In the genomic region with DNA sequence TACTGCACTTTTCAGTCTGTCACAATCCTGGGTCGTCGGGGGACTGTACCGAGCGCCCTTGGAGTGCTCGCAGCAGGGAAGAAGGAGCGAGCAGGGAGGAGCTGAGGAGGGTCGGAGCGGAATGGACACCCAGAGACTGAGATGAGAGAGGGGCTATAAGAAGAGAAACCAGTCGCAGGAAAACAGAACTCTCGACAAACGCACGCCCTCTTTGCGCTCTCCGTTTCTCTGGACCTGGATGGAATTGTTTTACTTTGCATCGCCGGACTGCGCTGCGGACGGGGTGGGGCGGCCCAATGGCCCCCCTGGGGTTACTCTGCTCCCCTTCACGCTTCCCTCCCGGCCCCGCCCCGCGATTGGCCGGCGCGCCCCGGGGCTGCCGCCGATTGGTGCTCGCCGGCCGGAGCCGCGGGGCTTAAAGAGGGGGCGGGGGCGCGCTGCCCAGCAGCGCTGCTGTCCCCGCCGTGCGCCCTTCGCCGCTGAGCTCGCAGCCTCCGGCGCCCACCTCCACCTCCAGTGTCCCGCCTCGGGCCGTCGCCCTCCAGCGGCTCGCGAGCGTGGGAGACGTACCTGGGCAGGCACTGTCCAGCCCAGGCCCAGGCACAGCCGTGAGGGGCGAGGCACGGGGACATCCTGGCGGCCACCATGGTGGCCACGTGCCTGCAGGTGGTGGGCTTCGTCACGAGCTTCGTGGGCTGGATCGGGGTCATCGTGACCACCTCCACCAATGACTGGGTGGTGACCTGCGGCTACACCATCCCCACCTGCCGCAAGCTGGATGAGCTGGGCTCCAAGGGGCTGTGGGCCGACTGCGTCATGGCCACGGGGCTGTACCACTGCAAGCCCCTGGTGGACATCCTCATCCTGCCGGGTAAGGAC, we compare ENCODE assay signal across 1 cellular context.
TF ChIP-seq lines count a peak whose summit lies in the region.

A gene (plus strand): TSS at position 447 of the 879 bp plus-strand sequence. CDS start 199 bp downstream, at position 646.

TF ChIP-seq in HepG2, 621 proteins besides CTCF, POLR2A, EP300 and RAD21 (continued from another document and continues in another):
- TF ChIP-seq, protein P1, sequence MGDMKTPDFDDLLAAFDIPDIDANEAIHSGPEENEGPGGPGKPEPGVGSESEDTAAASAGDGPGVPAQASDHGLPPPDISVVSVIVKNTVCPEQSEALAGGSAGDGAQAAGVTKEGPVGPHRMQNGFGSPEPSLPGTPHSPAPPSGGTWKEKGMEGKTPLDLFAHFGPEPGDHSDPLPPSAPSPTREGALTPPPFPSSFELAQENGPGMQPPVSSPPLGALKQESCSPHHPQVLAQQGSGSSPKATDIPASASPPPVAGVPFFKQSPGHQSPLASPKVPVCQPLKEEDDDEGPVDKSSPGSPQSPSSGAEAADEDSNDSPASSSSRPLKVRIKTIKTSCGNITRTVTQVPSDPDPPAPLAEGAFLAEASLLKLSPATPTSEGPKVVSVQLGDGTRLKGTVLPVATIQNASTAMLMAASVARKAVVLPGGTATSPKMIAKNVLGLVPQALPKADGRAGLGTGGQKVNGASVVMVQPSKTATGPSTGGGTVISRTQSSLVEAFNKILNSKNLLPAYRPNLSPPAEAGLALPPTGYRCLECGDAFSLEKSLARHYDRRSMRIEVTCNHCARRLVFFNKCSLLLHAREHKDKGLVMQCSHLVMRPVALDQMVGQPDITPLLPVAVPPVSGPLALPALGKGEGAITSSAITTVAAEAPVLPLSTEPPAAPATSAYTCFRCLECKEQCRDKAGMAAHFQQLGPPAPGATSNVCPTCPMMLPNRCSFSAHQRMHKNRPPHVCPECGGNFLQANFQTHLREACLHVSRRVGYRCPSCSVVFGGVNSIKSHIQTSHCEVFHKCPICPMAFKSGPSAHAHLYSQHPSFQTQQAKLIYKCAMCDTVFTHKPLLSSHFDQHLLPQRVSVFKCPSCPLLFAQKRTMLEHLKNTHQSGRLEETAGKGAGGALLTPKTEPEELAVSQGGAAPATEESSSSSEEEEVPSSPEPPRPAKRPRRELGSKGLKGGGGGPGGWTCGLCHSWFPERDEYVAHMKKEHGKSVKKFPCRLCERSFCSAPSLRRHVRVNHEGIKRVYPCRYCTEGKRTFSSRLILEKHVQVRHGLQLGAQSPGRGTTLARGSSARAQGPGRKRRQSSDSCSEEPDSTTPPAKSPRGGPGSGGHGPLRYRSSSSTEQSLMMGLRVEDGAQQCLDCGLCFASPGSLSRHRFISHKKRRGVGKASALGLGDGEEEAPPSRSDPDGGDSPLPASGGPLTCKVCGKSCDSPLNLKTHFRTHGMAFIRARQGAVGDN (CRISPR knock-in tag; IDR thresholded peaks at IDR 0.05): peak; percentile 79
- 0 out of 2 replicates have a peak, but pooled peaks have one; percentile 17 for TF ChIP-seq KDM5B (CRISPR knock-in tag; IDR thresholded peaks at IDR 0.05; ENCODE audit: borderline replicate concordance)
- TF ChIP-seq ZBTB7A (CRISPR knock-in tag; IDR thresholded peaks at IDR 0.05): peak; percentile 30; the same call in 1 of the 2 replicates
- TF ChIP-seq NFKBIZ (CRISPR knock-in tag; IDR thresholded peaks at IDR 0.05): no peak
- TF ChIP-seq PRMT3 (CRISPR knock-in tag; IDR thresholded peaks at IDR 0.05; ENCODE audit: borderline replicate concordance, low read depth): no peak
- TF ChIP-seq ZNF569 (CRISPR knock-in tag; IDR thresholded peaks at IDR 0.05; ENCODE audit: borderline replicate concordance): no peak
- TF ChIP-seq, protein P2, sequence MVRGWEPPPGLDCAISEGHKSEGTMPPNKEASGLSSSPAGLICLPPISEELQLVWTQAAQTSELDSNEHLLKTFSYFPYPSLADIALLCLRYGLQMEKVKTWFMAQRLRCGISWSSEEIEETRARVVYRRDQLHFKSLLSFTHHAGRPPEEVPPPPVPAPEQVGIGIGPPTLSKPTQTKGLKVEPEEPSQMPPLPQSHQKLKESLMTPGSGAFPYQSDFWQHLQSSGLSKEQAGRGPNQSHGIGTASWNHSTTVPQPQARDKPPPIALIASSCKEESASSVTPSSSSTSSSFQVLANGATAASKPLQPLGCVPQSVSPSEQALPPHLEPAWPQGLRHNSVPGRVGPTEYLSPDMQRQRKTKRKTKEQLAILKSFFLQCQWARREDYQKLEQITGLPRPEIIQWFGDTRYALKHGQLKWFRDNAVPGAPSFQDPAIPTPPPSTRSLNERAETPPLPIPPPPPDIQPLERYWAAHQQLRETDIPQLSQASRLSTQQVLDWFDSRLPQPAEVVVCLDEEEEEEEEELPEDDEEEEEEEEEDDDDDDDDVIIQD (CRISPR knock-in tag; IDR thresholded peaks at IDR 0.05; ENCODE audit: low read depth): no peak
- TF ChIP-seq HNRNPLL (IDR thresholded peaks at IDR 0.05; ENCODE audit: low read depth, low read length, poor library complexity, severe bottlenecking): no peak
- no peak for TF ChIP-seq CEBPB (IDR thresholded peaks at IDR 0.05; ENCODE audit: borderline replicate concordance, low read depth, low read length)
- TF ChIP-seq, protein P3, sequence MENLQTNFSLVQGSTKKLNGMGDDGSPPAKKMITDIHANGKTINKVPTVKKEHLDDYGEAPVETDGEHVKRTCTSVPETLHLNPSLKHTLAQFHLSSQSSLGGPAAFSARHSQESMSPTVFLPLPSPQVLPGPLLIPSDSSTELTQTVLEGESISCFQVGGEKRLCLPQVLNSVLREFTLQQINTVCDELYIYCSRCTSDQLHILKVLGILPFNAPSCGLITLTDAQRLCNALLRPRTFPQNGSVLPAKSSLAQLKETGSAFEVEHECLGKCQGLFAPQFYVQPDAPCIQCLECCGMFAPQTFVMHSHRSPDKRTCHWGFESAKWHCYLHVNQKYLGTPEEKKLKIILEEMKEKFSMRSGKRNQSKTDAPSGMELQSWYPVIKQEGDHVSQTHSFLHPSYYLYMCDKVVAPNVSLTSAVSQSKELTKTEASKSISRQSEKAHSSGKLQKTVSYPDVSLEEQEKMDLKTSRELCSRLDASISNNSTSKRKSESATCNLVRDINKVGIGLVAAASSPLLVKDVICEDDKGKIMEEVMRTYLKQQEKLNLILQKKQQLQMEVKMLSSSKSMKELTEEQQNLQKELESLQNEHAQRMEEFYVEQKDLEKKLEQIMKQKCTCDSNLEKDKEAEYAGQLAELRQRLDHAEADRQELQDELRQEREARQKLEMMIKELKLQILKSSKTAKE (CRISPR knock-in tag; IDR thresholded peaks at IDR 0.05; ENCODE audit: borderline replicate concordance): no peak
- TF ChIP-seq, protein P4, sequence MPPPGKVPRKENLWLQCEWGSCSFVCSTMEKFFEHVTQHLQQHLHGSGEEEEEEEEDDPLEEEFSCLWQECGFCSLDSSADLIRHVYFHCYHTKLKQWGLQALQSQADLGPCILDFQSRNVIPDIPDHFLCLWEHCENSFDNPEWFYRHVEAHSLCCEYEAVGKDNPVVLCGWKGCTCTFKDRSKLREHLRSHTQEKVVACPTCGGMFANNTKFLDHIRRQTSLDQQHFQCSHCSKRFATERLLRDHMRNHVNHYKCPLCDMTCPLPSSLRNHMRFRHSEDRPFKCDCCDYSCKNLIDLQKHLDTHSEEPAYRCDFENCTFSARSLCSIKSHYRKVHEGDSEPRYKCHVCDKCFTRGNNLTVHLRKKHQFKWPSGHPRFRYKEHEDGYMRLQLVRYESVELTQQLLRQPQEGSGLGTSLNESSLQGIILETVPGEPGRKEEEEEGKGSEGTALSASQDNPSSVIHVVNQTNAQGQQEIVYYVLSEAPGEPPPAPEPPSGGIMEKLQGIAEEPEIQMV (CRISPR knock-in tag; IDR thresholded peaks at IDR 0.05; ENCODE audit: low read depth): no peak
- TF ChIP-seq, protein P5, sequence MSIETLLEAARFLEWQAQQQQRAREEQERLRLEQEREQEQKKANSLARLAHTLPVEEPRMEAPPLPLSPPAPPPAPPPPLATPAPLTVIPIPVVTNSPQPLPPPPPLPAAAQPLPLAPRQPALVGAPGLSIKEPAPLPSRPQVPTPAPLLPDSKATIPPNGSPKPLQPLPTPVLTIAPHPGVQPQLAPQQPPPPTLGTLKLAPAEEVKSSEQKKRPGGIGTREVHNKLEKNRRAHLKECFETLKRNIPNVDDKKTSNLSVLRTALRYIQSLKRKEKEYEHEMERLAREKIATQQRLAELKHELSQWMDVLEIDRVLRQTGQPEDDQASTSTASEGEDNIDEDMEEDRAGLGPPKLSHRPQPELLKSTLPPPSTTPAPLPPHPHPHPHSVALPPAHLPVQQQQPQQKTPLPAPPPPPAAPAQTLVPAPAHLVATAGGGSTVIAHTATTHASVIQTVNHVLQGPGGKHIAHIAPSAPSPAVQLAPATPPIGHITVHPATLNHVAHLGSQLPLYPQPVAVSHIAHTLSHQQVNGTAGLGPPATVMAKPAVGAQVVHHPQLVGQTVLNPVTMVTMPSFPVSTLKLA (IDR thresholded peaks at IDR 0.05): no peak
- peak; percentile 23; the same call in 1 of the 2 replicates for TF ChIP-seq ZFX (CRISPR knock-in tag; IDR thresholded peaks at IDR 0.05; ENCODE audit: low read depth)
- TF ChIP-seq ZC3H4 (CRISPR knock-in tag; IDR thresholded peaks at IDR 0.05; ENCODE audit: borderline replicate concordance): no peak
- no peak for TF ChIP-seq ZNF772 (CRISPR knock-in tag; IDR thresholded peaks at IDR 0.05)
- TF ChIP-seq, protein P6, sequence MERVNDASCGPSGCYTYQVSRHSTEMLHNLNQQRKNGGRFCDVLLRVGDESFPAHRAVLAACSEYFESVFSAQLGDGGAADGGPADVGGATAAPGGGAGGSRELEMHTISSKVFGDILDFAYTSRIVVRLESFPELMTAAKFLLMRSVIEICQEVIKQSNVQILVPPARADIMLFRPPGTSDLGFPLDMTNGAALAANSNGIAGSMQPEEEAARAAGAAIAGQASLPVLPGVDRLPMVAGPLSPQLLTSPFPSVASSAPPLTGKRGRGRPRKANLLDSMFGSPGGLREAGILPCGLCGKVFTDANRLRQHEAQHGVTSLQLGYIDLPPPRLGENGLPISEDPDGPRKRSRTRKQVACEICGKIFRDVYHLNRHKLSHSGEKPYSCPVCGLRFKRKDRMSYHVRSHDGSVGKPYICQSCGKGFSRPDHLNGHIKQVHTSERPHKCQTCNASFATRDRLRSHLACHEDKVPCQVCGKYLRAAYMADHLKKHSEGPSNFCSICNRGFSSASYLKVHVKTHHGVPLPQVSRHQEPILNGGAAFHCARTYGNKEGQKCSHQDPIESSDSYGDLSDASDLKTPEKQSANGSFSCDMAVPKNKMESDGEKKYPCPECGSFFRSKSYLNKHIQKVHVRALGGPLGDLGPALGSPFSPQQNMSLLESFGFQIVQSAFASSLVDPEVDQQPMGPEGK (CRISPR knock-in tag; IDR thresholded peaks at IDR 0.05): peak; percentile 88
- no peak for TF ChIP-seq GABPA (IDR thresholded peaks at IDR 0.05; ENCODE audit: low read depth, low read length)
- no peak for TF ChIP-seq GABPA (CRISPR knock-in tag; IDR thresholded peaks at IDR 0.05; ENCODE audit: low read depth)
- no peak for TF ChIP-seq HHEX (CRISPR knock-in tag; IDR thresholded peaks at IDR 0.05)
- no peak for TF ChIP-seq ZMYM3 (CRISPR knock-in tag; IDR thresholded peaks at IDR 0.05)
- TF ChIP-seq FOXA3 (CRISPR knock-in tag; IDR thresholded peaks at IDR 0.05): no peak
- TF ChIP-seq FOXM1 (CRISPR knock-in tag; IDR thresholded peaks at IDR 0.05): 0 out of 2 replicates have a peak, but pooled peaks have one; percentile 19
- TF ChIP-seq, protein P7, sequence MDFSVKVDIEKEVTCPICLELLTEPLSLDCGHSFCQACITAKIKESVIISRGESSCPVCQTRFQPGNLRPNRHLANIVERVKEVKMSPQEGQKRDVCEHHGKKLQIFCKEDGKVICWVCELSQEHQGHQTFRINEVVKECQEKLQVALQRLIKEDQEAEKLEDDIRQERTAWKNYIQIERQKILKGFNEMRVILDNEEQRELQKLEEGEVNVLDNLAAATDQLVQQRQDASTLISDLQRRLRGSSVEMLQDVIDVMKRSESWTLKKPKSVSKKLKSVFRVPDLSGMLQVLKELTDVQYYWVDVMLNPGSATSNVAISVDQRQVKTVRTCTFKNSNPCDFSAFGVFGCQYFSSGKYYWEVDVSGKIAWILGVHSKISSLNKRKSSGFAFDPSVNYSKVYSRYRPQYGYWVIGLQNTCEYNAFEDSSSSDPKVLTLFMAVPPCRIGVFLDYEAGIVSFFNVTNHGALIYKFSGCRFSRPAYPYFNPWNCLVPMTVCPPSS (IDR thresholded peaks at IDR 0.05): no peak
- TF ChIP-seq ZNF839 (CRISPR knock-in tag; IDR thresholded peaks at IDR 0.05; ENCODE audit: borderline replicate concordance): 0 out of 2 replicates have a peak, but pooled peaks have one; percentile 39
- no peak for TF ChIP-seq ZNF354B (CRISPR knock-in tag; IDR thresholded peaks at IDR 0.05)
- TF ChIP-seq, protein P8, sequence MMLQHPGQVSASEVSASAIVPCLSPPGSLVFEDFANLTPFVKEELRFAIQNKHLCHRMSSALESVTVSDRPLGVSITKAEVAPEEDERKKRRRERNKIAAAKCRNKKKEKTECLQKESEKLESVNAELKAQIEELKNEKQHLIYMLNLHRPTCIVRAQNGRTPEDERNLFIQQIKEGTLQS (CRISPR knock-in tag; IDR thresholded peaks at IDR 0.05): no peak
- no peak for TF ChIP-seq ZNF878 (CRISPR knock-in tag; IDR thresholded peaks at IDR 0.05)
- peak; percentile 37; the same call in 1 of the 2 replicates for TF ChIP-seq ZNF768 (CRISPR knock-in tag; IDR thresholded peaks at IDR 0.05)
- TF ChIP-seq ZNF10 (CRISPR knock-in tag; IDR thresholded peaks at IDR 0.05; ENCODE audit: borderline replicate concordance, low read depth): no peak
- no peak for TF ChIP-seq POLR2AphosphoS2 (IDR thresholded peaks at IDR 0.05; ENCODE audit: low read depth, low read length)
- TF ChIP-seq, protein P9, sequence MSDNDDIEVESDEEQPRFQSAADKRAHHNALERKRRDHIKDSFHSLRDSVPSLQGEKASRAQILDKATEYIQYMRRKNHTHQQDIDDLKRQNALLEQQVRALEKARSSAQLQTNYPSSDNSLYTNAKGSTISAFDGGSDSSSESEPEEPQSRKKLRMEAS (IDR thresholded peaks at IDR 0.05): peak; percentile 57; the same call in 1 of the 2 replicates
- TF ChIP-seq, protein P10, sequence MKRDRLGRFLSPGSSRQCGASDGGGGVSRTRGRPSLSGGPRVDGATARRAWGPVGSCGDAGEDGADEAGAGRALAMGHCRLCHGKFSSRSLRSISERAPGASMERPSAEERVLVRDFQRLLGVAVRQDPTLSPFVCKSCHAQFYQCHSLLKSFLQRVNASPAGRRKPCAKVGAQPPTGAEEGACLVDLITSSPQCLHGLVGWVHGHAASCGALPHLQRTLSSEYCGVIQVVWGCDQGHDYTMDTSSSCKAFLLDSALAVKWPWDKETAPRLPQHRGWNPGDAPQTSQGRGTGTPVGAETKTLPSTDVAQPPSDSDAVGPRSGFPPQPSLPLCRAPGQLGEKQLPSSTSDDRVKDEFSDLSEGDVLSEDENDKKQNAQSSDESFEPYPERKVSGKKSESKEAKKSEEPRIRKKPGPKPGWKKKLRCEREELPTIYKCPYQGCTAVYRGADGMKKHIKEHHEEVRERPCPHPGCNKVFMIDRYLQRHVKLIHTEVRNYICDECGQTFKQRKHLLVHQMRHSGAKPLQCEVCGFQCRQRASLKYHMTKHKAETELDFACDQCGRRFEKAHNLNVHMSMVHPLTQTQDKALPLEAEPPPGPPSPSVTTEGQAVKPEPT (CRISPR knock-in tag; IDR thresholded peaks at IDR 0.05; ENCODE audit: low read depth): no peak
- no peak for TF ChIP-seq ZNF724P (CRISPR knock-in tag; IDR thresholded peaks at IDR 0.05; ENCODE audit: borderline replicate concordance)
- no peak for TF ChIP-seq THYN1 (CRISPR knock-in tag; IDR thresholded peaks at IDR 0.05; ENCODE audit: borderline replicate concordance, low read depth)
- no peak for TF ChIP-seq HMGA1 (CRISPR knock-in tag; conservative IDR thresholded peaks at IDR 0.05)
- TF ChIP-seq TBX2 (CRISPR knock-in tag; IDR thresholded peaks at IDR 0.05; ENCODE audit: borderline replicate concordance): peak; percentile 25; the same call in 1 of the 2 replicates
